ENCODE assay signal across 18 cellular contexts in the genomic region with DNA sequence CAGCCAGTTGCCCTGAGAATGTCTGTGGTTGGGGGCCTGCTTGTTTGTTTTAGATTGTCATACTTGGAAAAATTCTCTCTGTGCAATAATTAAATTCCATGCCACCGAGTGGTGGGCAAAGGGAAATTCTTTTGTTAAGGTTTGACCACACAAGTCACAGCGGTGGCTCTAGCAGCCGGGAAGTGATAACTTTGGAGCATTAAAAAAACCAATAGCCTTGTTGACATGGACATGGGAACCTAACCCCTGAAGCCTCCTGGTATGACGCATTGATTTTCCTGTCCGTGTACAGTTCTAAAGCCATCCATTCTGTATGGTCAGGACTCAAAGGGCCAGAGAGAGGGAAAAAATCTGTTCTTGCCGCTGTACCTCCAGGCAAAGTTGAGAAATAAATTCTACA.
DNase-seq lines count a peak whose midpoint lies in the region; FAIRE-seq and TF ChIP-seq lines count a peak whose summit lies in the region.
"Had no signal": no experiment of that assay in that cellular context is flagged by ENCODE, and none has a peak within 500 bp of the region (broad histone marks: within the 10 kb centered on the region; RNA-seq: fewer than 3 reads in every experiment).

No MANE protein-coding gene starts in this region.

- CTCF ChIA-PET in HEK293T (lab: Yijun Ruan, JAX), result no interaction called here

- DNase-seq in Daoy (ENCODE audit: low read depth) (peak; percentile 59), SW480 (ENCODE audit: low spot score) (peak; percentile 9), myocyte (ENCODE audit: low read depth) (peak; percentile 8), urothelium cell line (ENCODE audit: low spot score) (peak; percentile 33), COLO668 (lab: John Stamatoyannopoulos, UW; ENCODE audit: unreplicated experiment) (no peak), HEK293T (ENCODE audit: extremely low spot score) (no peak), NCI-H2081 (lab: John Stamatoyannopoulos, UW) (no peak)
- DNase-seq: C1 segment of cervical spinal cord; CD4-positive, alpha-beta T cell; DMS79; EL; GOT3; HFFc6 had no signal

- no peak for FAIRE-seq in urothelium cell line (lab: Jason Lieb, UNC)
- FAIRE-seq: A204.1, G401.6, GM12891, GM19239, K562 had no signal

- POLR2A ChIA-PET in HEK293T (lab: Yijun Ruan, JAX), result no interaction called here

TF ChIP-seq in HEK293T, 16 proteins besides CTCF, POLR2A, EP300 and RAD21:
- no peak for TF ChIP-seq HDGF (IDR thresholded peaks at IDR 0.05; ENCODE audit: borderline replicate concordance)
- no peak for TF ChIP-seq FOXK2 (IDR thresholded peaks at IDR 0.05)
- no peak for TF ChIP-seq ZNF384 (IDR thresholded peaks at IDR 0.05)

Comparison
In these comparisons a context has a peak if more than half of its experiments do, and no peak if none do; other contexts are left out.
1. DNase-seq: peak in Daoy (single experiment), SW480 (single experiment), myocyte (single experiment) and urothelium cell line (single experiment); none in COLO668 (single experiment), HEK293T (single experiment) and NCI-H2081 (0 of 2).